ENCODE assay signal across 8 cellular contexts in the genomic region with DNA sequence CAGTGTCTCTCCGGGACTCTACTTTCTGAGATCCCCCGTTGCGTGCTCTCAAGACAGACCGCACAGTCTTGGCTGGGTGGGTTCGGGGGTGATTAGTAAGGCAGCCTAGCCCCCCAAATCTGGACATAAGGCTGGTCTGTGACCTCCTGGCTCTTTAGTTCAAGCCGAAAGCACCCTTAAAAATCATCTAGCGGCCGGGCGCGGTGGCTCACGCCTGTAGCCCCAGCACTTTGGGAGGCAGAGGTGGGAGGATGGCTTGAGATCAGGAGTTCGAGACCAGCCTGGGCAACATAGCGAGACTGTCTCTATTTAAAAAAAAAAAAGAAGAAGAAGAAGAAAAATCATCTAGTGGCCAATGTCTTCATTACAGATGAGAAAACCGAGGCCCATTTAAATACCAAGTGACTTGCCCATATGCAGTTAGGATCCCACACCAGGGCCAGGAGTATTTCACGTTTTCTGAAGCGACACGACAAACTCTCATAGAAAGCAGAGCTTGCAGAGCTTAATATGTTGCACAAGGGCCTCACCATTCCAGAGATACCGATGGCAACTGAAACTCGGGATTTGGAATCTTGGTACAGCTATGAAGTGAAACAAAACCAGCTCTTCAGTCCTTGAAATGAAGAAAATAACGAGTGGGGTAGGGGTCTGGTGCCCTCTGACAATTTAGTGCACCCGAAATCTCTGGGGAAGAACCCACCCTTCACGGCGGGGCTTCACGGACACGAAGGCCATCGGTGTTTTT. TPM values are rescaled to one million over a fixed set of nuclear protein-coding genes. Genes with fewer than 3 reads are reported as not detected.
A peak's percentile ranks its signal among the peaks of the same experiment; 100 is the strongest.
DNase-seq lines count a peak whose midpoint lies in the region; ATAC-seq and TF ChIP-seq lines count a peak whose summit lies in the region.

No MANE protein-coding gene starts in this region.

- H3K4me1 ChIP-seq in CD8-positive, alpha-beta T cell (ENCODE audit: insufficient read depth, low read length) = peaks cover 19% of the 10 kb centered on the region
- H3K4me1 ChIP-seq in breast epithelium = peaks cover 0 to 11% of the 10 kb centered on the region in 2 donors
- peaks cover 15% of the 10 kb centered on the region for H3K4me1 ChIP-seq in mesenchymal stem cell (ENCODE audit: control insufficient read depth, insufficient read depth, low read depth, low read length)

- no peaks in the 10 kb centered on the region for H3K9me3 Mint-ChIP-seq in CD8-positive, alpha-beta T cell

- H3K9ac ChIP-seq in mesenchymal stem cell (ENCODE audit: low read length) = peak overlapping the region; percentile 96

- peaks cover 17% of the 10 kb centered on the region for H3K79me1 ChIP-seq in mesenchymal stem cell (replicated peaks; ENCODE audit: low read length, poor library complexity, severe bottlenecking)

- peaks cover 26% of the 10 kb centered on the region for H3K4me1 Mint-ChIP-seq in CD8-positive, alpha-beta T cell (ENCODE audit: low read depth)

- peak overlapping the region; percentile 87 for H2BK15ac ChIP-seq in mesenchymal stem cell (ENCODE audit: low read depth, poor library complexity, severe bottlenecking)

- CTCF ChIA-PET in CD8-positive, alpha-beta T cell (lab: Charles Lee) = interaction anchor here (0.9 to 4.0 kb wide), 6 partner anchors 19 to 73 kb away, joined by 3 to 80 read pairs (median 4); no protein-coding TSS in a partner anchor

- peak overlapping the region; percentile 89 for H4K91ac ChIP-seq in mesenchymal stem cell (ENCODE audit: low read length)

- H3K14ac ChIP-seq in mesenchymal stem cell (ENCODE audit: low read length in 2 of 2) = no peak overlapping the region

- DNase-seq in CD8-positive, alpha-beta T cell = no peak
- peak; percentile 33 for DNase-seq in MV-4-11 (lab: John Stamatoyannopoulos, UW)
- DNase-seq in breast epithelium (ENCODE audit: low spot score in 2 of 2) = no peak
- no peak for DNase-seq in mesenchymal stem cell
- DNase-seq in HCEC 1CT = no peak
- no peak for DNase-seq in AG08396 (ENCODE audit: low spot score)
- no peak for DNase-seq in NCI-H2107 treated with DMSO at 0.1 percent for 48 hours (lab: John Stamatoyannopoulos, UW; ENCODE audit: unreplicated experiment)

- H3K4me3 Mint-ChIP-seq in CD8-positive, alpha-beta T cell = peak overlapping the region; percentile 95

- peak overlapping the region; percentile 98 for H3K27ac Mint-ChIP-seq in CD8-positive, alpha-beta T cell

- H3K18ac ChIP-seq in mesenchymal stem cell (ENCODE audit: low read depth in 1 of 2, low read length in 2 of 2) = peak overlapping the region; percentile 90 to 97

- no peak for ATAC-seq in CD8-positive, alpha-beta T cell
- no peak for ATAC-seq in HG03469 (IDR thresholded peaks at IDR 0.05; ENCODE audit: unreplicated experiment)

- H2BK5ac ChIP-seq in mesenchymal stem cell (ENCODE audit: low read depth, low read length, poor library complexity, severe bottlenecking) = no peak overlapping the region

- intact Hi-C loops in CD8-positive, alpha-beta T cell (cut with DNase I, micrococcal nuclease) = loop anchor here (1.0 to 10.0 kb wide), 7 partner anchors 21 to 600 kb away; a partner anchor contains a TSS
- intact Hi-C loops in breast epithelium (cut with DNase I; ENCODE audit: low total_unique reads) = no loop called here

- H3K23ac ChIP-seq in mesenchymal stem cell (ENCODE audit: low read length in 2 of 2) = no peak overlapping the region

- peak overlapping the region; percentile 83 to 97 for H3K4ac ChIP-seq in mesenchymal stem cell (ENCODE audit: low read depth in 1 of 2, low read length in 2 of 2)

- no peaks in the 10 kb centered on the region for H3K27me3 ChIP-seq in CD8-positive, alpha-beta T cell (ENCODE audit: insufficient read depth, low read length)
- H3K27me3 ChIP-seq in breast epithelium (no peaks in the 10 kb centered on the region), mesenchymal stem cell (ENCODE audit: control insufficient read depth in 1 of 2, insufficient read depth in 1 of 2, low read length in 2 of 2) (no peaks in the 10 kb centered on the region)

- peak overlapping the region; percentile 76 to 89 for H2BK12ac ChIP-seq in mesenchymal stem cell (ENCODE audit: low read length in 2 of 2)

- H2AK5ac ChIP-seq in mesenchymal stem cell (ENCODE audit: low read length, severe bottlenecking) = no peak overlapping the region

- no peak overlapping the region for H2AFZ ChIP-seq in mesenchymal stem cell (ENCODE audit: low read depth, low read length)

- H3K27me3 Mint-ChIP-seq in CD8-positive, alpha-beta T cell (ENCODE audit: low read depth) = no peaks in the 10 kb centered on the region

- POLR2A ChIA-PET in CD8-positive, alpha-beta T cell (lab: Charles Lee) = interaction anchor here (0.6 to 1.5 kb wide), 7 partner anchors 15 to 111 kb away, joined by 3 to 5 read pairs (median 4); a partner anchor contains a TSS

- 61% methylated on average over 23 of the region's 26 CpGs for WGBS in mesenchymal stem cell

- peaks cover 7% of the 10 kb centered on the region for H3K36me3 Mint-ChIP-seq in CD8-positive, alpha-beta T cell

- no peak for TF ChIP-seq CTCF in CD8-positive, alpha-beta T cell (IDR thresholded peaks at IDR 0.05)
- peak in 2 of 3 donors; percentile 31 to 56 for TF ChIP-seq CTCF in breast epithelium (IDR thresholded peaks at IDR 0.05)

- H4K8ac ChIP-seq in mesenchymal stem cell (ENCODE audit: low read length) = peak overlapping the region; percentile 99

- H2BK120ac ChIP-seq in mesenchymal stem cell (ENCODE audit: low read depth, low read length) = peak overlapping the region; percentile 27

- no peaks in the 10 kb centered on the region for H3K9me3 ChIP-seq in CD8-positive, alpha-beta T cell (ENCODE audit: low read length)
- H3K9me3 ChIP-seq in breast epithelium (no peaks in the 10 kb centered on the region), mesenchymal stem cell (ENCODE audit: control insufficient read depth, low read length) (no peaks in the 10 kb centered on the region)

- no peaks in the 10 kb centered on the region for H3K36me3 ChIP-seq in CD8-positive, alpha-beta T cell (ENCODE audit: insufficient read depth, low read length)
- no peaks in the 10 kb centered on the region for H3K36me3 ChIP-seq in breast epithelium
- H3K36me3 ChIP-seq in mesenchymal stem cell (ENCODE audit: control insufficient read depth in 1 of 2, insufficient read depth in 2 of 2, low read depth in 1 of 2, low read length in 2 of 2) = peaks cover 10 to 12% of the 10 kb centered on the region in 2 experiments

- peak overlapping the region; percentile 91 for H3K4me3 ChIP-seq in CD8-positive, alpha-beta T cell (ENCODE audit: low read depth, low read length)
- H3K4me3 ChIP-seq in breast epithelium (peak overlapping the region; percentile 74 to 99 (median 84)), mesenchymal stem cell (ENCODE audit: insufficient read depth in 1 of 2, low read depth in 1 of 2, low read length in 2 of 2) (peak overlapping the region; percentile 68 to 97)

- H3K4me2 ChIP-seq in mesenchymal stem cell (ENCODE audit: low read length, poor library complexity, severe bottlenecking) = peak overlapping the region; percentile 74

- TF ChIP-seq POLR2A in breast epithelium (IDR thresholded peaks at IDR 0.05) = no peak

- H3K27ac ChIP-seq in CD8-positive, alpha-beta T cell (ENCODE audit: low read depth, low read length) = peak overlapping the region; percentile 60
- H3K27ac ChIP-seq in breast epithelium (peak overlapping the region; percentile 92 to 96), mesenchymal stem cell (ENCODE audit: low read length, poor library complexity, severe bottlenecking) (peak overlapping the region; percentile 72)

RNA-seq across cellular contexts. Expression of a gene that starts 0.7 kb away (rescaled TPM):
- 1 to 10 TPM; 1.3 to 2.0 TPM for total RNA-seq in CD8-positive, alpha-beta T cell
- total RNA-seq in breast epithelium = 10 to 100 TPM; 25.3 to 34.4 (median 27.7) TPM
- polyA plus RNA-seq in mesenchymal stem cell (2013, experiment 1 of 2) = 10.7 TPM
- 10.2 TPM for polyA plus RNA-seq in mesenchymal stem cell (2013, experiment 2 of 2)

RNA-seq across cellular contexts. Expression of a gene that starts 21.6 kb away (rescaled TPM):
- 10 to 100 TPM; 11.6 to 11.9 TPM for total RNA-seq in CD8-positive, alpha-beta T cell
- 10 to 100 TPM; 19.4 to 28.7 (median 23.6) TPM for total RNA-seq in breast epithelium
- polyA plus RNA-seq in mesenchymal stem cell (2013, experiment 1 of 2) = 19.1 TPM
- polyA plus RNA-seq in mesenchymal stem cell (2013, experiment 2 of 2) = 19.3 TPM

RNA-seq across cellular contexts. Expression of a gene that starts 45.2 kb away (rescaled TPM):
- total RNA-seq in CD8-positive, alpha-beta T cell = 10 to 100 TPM; 19.6 to 20.6 TPM
- 10 to 100 TPM; 31.8 to 68.8 (median 58.2) TPM for total RNA-seq in breast epithelium
- polyA plus RNA-seq in mesenchymal stem cell (2013, experiment 1 of 2) = 51.2 TPM
- polyA plus RNA-seq in mesenchymal stem cell (2013, experiment 2 of 2) = 51.6 TPM

Comparison
In these comparisons a context has a peak if more than half of its experiments do, and no peak if none do; other contexts are left out.
1. RNA of a gene that starts 0.7 kb away (total RNA-seq): 25.3 to 34.4 TPM in breast epithelium; 1.3 to 2.0 TPM in CD8-positive, alpha-beta T cell; every median in the first group is over 4 times any median in the second.
2. Peak in every context shown above with its lines, with median percentiles within 50 percentile points of each other: H3K27ac ChIP-seq and H3K4me3 ChIP-seq.